In genomic region chr22:45163074-45163416, GRCh38 we compare ENCODE assay signal across 8 cellular contexts. TPM values are rescaled to one million over a fixed set of nuclear protein-coding genes. Genes with fewer than 3 reads are reported as not detected.
DNase-seq lines count a peak whose midpoint lies in the region; ATAC-seq and TF ChIP-seq lines count a peak whose summit lies in the region.

No MANE protein-coding gene starts in this region.

- DNase-seq in DMS153 treated with DMSO at 0.1 percent for 48 hours (lab: John Stamatoyannopoulos, UW; ENCODE audit: unreplicated experiment) = peak; percentile 42
- DNase-seq in DMS153 (lab: John Stamatoyannopoulos, UW) = no peak
- peak; percentile 51 for DNase-seq in SW480 (ENCODE audit: low spot score)
- DNase-seq in fibroblast of gingiva (ENCODE audit: low read depth) = peak; percentile 45
- DNase-seq in natural killer cell = no peak
- DNase-seq in NCI-H1417 treated with DMSO at 0.1 percent for 48 hours (lab: John Stamatoyannopoulos, UW) = no peak

- no peaks in the 10 kb centered on the region for H3K36me3 Mint-ChIP-seq in natural killer cell

- intact Hi-C loops in natural killer cell (cut with micrococcal nuclease) = loop anchor here (10.0 kb wide), 1 partner anchor 72 kb away; no protein-coding TSS in a partner anchor

- TF ChIP-seq CTCF in natural killer cell (IDR thresholded peaks at IDR 0.05) = no peak

- H3K27me3 Mint-ChIP-seq in natural killer cell (ENCODE audit: low read depth in 2 of 2) = no peaks in the 10 kb centered on the region

- H3K4me1 Mint-ChIP-seq in natural killer cell = peaks cover 47 to 48% of the 10 kb centered on the region in 2 donors

- H3K27ac Mint-ChIP-seq in natural killer cell = peak overlapping the region; percentile 87 to 91

- ATAC-seq in HG03025 (IDR thresholded peaks at IDR 0.05; ENCODE audit: low FRiP score, unreplicated experiment) (peak; percentile 4), natural killer cell (peak; percentile 13 to 43 (median 25)), HG02798 (IDR thresholded peaks at IDR 0.05; ENCODE audit: poor library complexity, unreplicated experiment) (no peak)

- H3K9me3 Mint-ChIP-seq in natural killer cell = no peaks in the 10 kb centered on the region

- H3K4me3 Mint-ChIP-seq in natural killer cell = peak overlapping the region; percentile 95

RNA-seq across cellular contexts. Expression of gene NUP50, which starts 0.7 kb away (rescaled TPM):
- total RNA-seq in natural killer cell = 10 to 100 TPM; 63.9 to 99.4 (median 98.6) TPM

Comparison
In these comparisons a context has a peak if more than half of its experiments do, and no peak if none do; other contexts are left out.
1. DNase-seq: peak in DMS153 treated with DMSO at 0.1 percent for 48 hours (single experiment), SW480 (single experiment) and fibroblast of gingiva (single experiment); none in DMS153 (single experiment), natural killer cell (single experiment) and NCI-H1417 treated with DMSO at 0.1 percent for 48 hours (single experiment).